ENCODE assay signal across 21 cellular contexts in genomic region chr7:122487131-122487530, GRCh38.
"Had no signal": no experiment of that assay in that cellular context is flagged by ENCODE, and none has a peak within 500 bp of the region (broad histone marks: within the 10 kb centered on the region; RNA-seq: fewer than 3 reads in every experiment).

No MANE protein-coding gene starts in this region.

- H3K4me3 ChIP-seq: breast epithelium, heart left ventricle, stomach, vagina had no signal

- ATAC-seq: activated naive CD4-positive, alpha-beta T cell treated with anti-CD3 and anti-CD28 coated beads, Interleukin-2, amount 50 U/mL, for 72 hours; esophagus mucosa; heart left ventricle; right cardiac atrium had no signal

- DNase-seq: activated B cell treated with CpG ODN at 0.5 μM for 24 hours; activated CD4-positive, alpha-beta memory T cell treated with anti-CD3 and anti-CD28 coated beads for 36 hours; activated CD4-positive, alpha-beta T cell treated with anti-CD3 and anti-CD28 coated beads for 4 hours; activated gamma-delta T cell treated with Interleukin-2 at 50 U/mL for 16 hours; activated T-cell treated with anti-CD3 and anti-CD28 coated beads for 4 hours; amygdala; cerebellar nuclear complex; effector CD4-positive, alpha-beta T cell; foreskin melanocyte; heart left ventricle; occipital lobe; right cardiac atrium; small intestine; stimulated activated CD4-positive, alpha-beta T cell treated with anti-CD3 and anti-CD28 coated beads, Interleukin-15, amount 100 ng/mL, for 24 hours; stimulated activated CD4-positive, alpha-beta T cell treated with anti-CD3 and anti-CD28 coated beads, Interleukin-2, amount 100 ng/mL, for 48 hours; stomach; trophoblast cell had no signal
